In the genomic region with DNA sequence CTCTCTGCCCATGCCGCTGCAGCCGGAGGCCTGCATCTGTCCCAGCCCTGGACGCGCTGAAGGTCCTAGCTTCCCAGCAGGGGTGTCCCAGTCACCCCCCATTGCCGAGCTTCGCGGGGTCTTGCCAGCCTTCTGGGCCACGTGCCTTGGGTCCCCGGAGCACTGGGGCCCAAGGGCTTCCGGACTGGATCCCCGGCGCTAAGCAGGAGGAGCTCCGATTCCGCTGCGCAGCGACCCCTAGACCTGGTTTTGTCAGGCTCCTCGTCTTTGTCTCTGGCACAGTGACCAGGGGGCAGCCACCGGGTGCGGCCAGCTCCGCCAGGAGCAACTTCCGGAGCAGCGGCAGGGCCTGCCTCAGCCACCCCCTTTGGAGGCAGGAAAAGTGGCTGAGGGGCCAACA, we compare ENCODE assay signal across 1 cellular context.
A peak's percentile ranks its signal among the peaks of the same experiment; 100 is the strongest.
TF ChIP-seq lines count a peak whose summit lies in the region.

No MANE protein-coding gene starts in this region.

TF ChIP-seq in WTC11, 78 proteins besides CTCF, POLR2A, EP300 and RAD21 (continued from another document and continues in another):
- TF ChIP-seq ZNF121 (CRISPR knock-in tag; IDR thresholded peaks at IDR 0.05) (no peak), JAZF1 (CRISPR knock-in tag; IDR thresholded peaks at IDR 0.05) (no peak), JUN (CRISPR knock-in tag; IDR thresholded peaks at IDR 0.05) (no peak; the same call in 1 of the 2 replicates), FOXJ3 (CRISPR knock-in tag; IDR thresholded peaks at IDR 0.05; ENCODE audit: borderline replicate concordance) (no peak), KAT7 (CRISPR knock-in tag; IDR thresholded peaks at IDR 0.05; ENCODE audit: borderline replicate concordance) (no peak), PRRX2 (CRISPR knock-in tag; IDR thresholded peaks at IDR 0.05) (no peak), EMX1 (CRISPR knock-in tag; IDR thresholded peaks at IDR 0.05) (no peak), MYBL2 (CRISPR knock-in tag; IDR thresholded peaks at IDR 0.05) (peak; percentile 80; the same call in 1 of the 2 replicates), SP1 (CRISPR knock-in tag; conservative IDR thresholded peaks at IDR 0.05) (peak; percentile 56; the same call in 1 of the 2 replicates), NR2C2 (CRISPR knock-in tag; IDR thresholded peaks at IDR 0.05) (0 out of 2 replicates have a peak, but pooled peaks have one; percentile 35), NR3C1 (CRISPR knock-in tag; conservative IDR thresholded peaks at IDR 0.05; ENCODE audit: low read depth) (no peak), ZNF317 (CRISPR knock-in tag; IDR thresholded peaks at IDR 0.05; ENCODE audit: borderline replicate concordance, low read depth) (peak; percentile 53; the same call in 1 of the 2 replicates), ZNF281 (CRISPR knock-in tag; IDR thresholded peaks at IDR 0.05) (peak; percentile 78; the same call in 1 of the 2 replicates), NFE2L1 (CRISPR knock-in tag; IDR thresholded peaks at IDR 0.05) (peak; percentile 72), RORB (CRISPR knock-in tag; IDR thresholded peaks at IDR 0.05) (no peak), ARID4B (CRISPR knock-in tag; IDR thresholded peaks at IDR 0.05; ENCODE audit: borderline replicate concordance) (no peak), TEAD1 (CRISPR knock-in tag; IDR thresholded peaks at IDR 0.05) (no peak), ZBTB21 (CRISPR knock-in tag; IDR thresholded peaks at IDR 0.05; ENCODE audit: borderline replicate concordance) (0 out of 2 replicates have a peak, but pooled peaks have one; percentile 61), TP53 (CRISPR knock-in tag; IDR thresholded peaks at IDR 0.05) (peak; percentile 92), ZNF219 (CRISPR knock-in tag; IDR thresholded peaks at IDR 0.05; ENCODE audit: borderline replicate concordance) (no peak), ZNF396 (CRISPR knock-in tag; IDR thresholded peaks at IDR 0.05; ENCODE audit: borderline replicate concordance) (no peak), TEAD4 (CRISPR knock-in tag; IDR thresholded peaks at IDR 0.05) (peak; percentile 22; the same call in 1 of the 2 replicates), SMAD4 (CRISPR knock-in tag; IDR thresholded peaks at IDR 0.05) (no peak), STAT6 (CRISPR knock-in tag; conservative IDR thresholded peaks at IDR 0.05; ENCODE audit: low read depth) (no peak), NFYB (CRISPR knock-in tag; conservative IDR thresholded peaks at IDR 0.05; ENCODE audit: low read depth) (peak; percentile 34; the same call in 1 of the 2 replicates), E2F1 (CRISPR knock-in tag; IDR thresholded peaks at IDR 0.05) (0 out of 2 replicates have a peak, but pooled peaks have one; percentile 20), CREB1 (CRISPR knock-in tag; IDR thresholded peaks at IDR 0.05) (no peak), CBFB (CRISPR knock-in tag; IDR thresholded peaks at IDR 0.05; ENCODE audit: low read depth) (no peak), MXD4 (CRISPR knock-in tag; IDR thresholded peaks at IDR 0.05; ENCODE audit: borderline replicate concordance) (no peak), IRF2 (CRISPR knock-in tag; IDR thresholded peaks at IDR 0.05; ENCODE audit: borderline replicate concordance, low read depth) (no peak), ZNF423 (CRISPR knock-in tag; IDR thresholded peaks at IDR 0.05) (0 out of 2 replicates have a peak, but pooled peaks have one; percentile 16), GRHL2 (CRISPR knock-in tag; IDR thresholded peaks at IDR 0.05; ENCODE audit: insufficient replicate concordance, severe bottlenecking) (no peak)
- TF ChIP-seq, protein P1, sequence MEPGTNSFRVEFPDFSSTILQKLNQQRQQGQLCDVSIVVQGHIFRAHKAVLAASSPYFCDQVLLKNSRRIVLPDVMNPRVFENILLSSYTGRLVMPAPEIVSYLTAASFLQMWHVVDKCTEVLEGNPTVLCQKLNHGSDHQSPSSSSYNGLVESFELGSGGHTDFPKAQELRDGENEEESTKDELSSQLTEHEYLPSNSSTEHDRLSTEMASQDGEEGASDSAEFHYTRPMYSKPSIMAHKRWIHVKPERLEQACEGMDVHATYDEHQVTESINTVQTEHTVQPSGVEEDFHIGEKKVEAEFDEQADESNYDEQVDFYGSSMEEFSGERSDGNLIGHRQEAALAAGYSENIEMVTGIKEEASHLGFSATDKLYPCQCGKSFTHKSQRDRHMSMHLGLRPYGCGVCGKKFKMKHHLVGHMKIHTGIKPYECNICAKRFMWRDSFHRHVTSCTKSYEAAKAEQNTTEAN (CRISPR knock-in tag; IDR thresholded peaks at IDR 0.05): 0 out of 2 replicates have a peak, but pooled peaks have one; percentile 58
- TF ChIP-seq, protein P2, sequence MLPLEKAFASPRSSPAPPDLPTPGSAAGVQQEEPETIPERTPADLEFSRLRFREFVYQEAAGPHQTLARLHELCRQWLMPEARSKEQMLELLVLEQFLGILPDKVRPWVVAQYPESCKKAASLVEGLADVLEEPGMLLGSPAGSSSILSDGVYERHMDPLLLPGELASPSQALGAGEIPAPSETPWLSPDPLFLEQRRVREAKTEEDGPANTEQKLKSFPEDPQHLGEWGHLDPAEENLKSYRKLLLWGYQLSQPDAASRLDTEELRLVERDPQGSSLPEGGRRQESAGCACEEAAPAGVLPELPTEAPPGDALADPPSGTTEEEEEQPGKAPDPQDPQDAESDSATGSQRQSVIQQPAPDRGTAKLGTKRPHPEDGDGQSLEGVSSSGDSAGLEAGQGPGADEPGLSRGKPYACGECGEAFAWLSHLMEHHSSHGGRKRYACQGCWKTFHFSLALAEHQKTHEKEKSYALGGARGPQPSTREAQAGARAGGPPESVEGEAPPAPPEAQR (CRISPR knock-in tag; IDR thresholded peaks at IDR 0.05): no peak
- TF ChIP-seq, protein P3, sequence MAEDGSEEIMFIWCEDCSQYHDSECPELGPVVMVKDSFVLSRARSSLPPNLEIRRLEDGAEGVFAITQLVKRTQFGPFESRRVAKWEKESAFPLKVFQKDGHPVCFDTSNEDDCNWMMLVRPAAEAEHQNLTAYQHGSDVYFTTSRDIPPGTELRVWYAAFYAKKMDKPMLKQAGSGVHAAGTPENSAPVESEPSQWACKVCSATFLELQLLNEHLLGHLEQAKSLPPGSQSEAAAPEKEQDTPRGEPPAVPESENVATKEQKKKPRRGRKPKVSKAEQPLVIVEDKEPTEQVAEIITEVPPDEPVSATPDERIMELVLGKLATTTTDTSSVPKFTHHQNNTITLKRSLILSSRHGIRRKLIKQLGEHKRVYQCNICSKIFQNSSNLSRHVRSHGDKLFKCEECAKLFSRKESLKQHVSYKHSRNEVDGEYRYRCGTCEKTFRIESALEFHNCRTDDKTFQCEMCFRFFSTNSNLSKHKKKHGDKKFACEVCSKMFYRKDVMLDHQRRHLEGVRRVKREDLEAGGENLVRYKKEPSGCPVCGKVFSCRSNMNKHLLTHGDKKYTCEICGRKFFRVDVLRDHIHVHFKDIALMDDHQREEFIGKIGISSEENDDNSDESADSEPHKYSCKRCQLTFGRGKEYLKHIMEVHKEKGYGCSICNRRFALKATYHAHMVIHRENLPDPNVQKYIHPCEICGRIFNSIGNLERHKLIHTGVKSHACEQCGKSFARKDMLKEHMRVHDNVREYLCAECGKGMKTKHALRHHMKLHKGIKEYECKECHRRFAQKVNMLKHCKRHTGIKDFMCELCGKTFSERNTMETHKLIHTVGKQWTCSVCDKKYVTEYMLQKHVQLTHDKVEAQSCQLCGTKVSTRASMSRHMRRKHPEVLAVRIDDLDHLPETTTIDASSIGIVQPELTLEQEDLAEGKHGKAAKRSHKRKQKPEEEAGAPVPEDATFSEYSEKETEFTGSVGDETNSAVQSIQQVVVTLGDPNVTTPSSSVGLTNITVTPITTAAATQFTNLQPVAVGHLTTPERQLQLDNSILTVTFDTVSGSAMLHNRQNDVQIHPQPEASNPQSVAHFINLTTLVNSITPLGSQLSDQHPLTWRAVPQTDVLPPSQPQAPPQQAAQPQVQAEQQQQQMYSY (CRISPR knock-in tag; IDR thresholded peaks at IDR 0.05): peak; percentile 96
- TF ChIP-seq, protein P4, sequence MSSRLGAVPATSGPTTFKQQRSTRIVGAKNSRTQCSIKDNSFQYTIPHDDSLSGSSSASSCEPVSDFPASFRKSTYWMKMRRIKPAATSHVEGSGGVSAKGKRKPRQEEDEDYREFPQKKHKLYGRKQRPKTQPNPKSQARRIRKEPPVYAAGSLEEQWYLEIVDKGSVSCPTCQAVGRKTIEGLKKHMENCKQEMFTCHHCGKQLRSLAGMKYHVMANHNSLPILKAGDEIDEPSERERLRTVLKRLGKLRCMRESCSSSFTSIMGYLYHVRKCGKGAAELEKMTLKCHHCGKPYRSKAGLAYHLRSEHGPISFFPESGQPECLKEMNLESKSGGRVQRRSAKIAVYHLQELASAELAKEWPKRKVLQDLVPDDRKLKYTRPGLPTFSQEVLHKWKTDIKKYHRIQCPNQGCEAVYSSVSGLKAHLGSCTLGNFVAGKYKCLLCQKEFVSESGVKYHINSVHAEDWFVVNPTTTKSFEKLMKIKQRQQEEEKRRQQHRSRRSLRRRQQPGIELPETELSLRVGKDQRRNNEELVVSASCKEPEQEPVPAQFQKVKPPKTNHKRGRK (CRISPR knock-in tag; IDR thresholded peaks at IDR 0.05; ENCODE audit: borderline replicate concordance): no peak
- TF ChIP-seq, protein P5, sequence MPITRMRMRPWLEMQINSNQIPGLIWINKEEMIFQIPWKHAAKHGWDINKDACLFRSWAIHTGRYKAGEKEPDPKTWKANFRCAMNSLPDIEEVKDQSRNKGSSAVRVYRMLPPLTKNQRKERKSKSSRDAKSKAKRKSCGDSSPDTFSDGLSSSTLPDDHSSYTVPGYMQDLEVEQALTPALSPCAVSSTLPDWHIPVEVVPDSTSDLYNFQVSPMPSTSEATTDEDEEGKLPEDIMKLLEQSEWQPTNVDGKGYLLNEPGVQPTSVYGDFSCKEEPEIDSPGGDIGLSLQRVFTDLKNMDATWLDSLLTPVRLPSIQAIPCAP (CRISPR knock-in tag; IDR thresholded peaks at IDR 0.05): peak; percentile 79; the same call in 1 of the 2 replicates
